ENCODE assay signal across 19 cellular contexts in the genomic region with DNA sequence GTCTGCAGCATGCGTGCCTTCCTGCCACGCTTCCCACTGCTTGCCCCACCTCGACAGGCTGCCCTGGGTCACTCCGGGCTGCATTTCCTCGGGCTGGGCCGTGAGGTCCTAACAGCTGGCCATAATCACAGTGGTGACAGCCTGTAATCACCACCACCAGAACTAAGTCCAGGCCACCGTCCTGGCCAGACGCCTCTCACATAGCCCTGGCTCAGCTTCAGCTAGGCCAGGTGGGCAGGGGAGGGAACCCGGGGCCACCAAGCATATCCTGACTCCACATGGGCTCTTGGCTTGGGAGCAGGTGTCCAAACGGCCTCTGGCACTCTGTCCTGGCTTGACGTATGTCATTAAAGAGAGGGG.
DNase-seq lines count a peak whose midpoint lies in the region; ATAC-seq, FAIRE-seq and TF ChIP-seq lines count a peak whose summit lies in the region.
"Had no signal": no experiment of that assay in that cellular context is flagged by ENCODE, and none has a peak within 500 bp of the region (broad histone marks: within the 10 kb centered on the region; RNA-seq: fewer than 3 reads in every experiment).

No MANE protein-coding gene starts in this region.

- no peak for FAIRE-seq in kidney (lab: Jason Lieb, UNC)
- FAIRE-seq: H1 had no signal

- DNase-seq in SK-N-DZ (ENCODE audit: low spot score) = peak; percentile 8
- DNase-seq in Right ventricle myocardium superior = peak; percentile 81
- DNase-seq in kidney = peak; percentile 55
- DNase-seq in posterior vena cava (ENCODE audit: low spot score) = peak; percentile 80
- DNase-seq in D341Med (ENCODE audit: low spot score) = no peak
- DNase-seq in Caco-2 = no peak
- DNase-seq in HFFc6 = no peak
- DNase-seq: CD8-positive, alpha-beta memory T cell; DMS79; NCI-H1436; NCI-H1930; NCI-H226; NCI-H524; PC-9 had no signal

- POLR2A ChIA-PET in Caco-2 (lab: Charles Lee) = no interaction called here

- BruUV-seq in Caco-2 (replicated peaks; lab: Mats Ljungman, UMichigan) = no TSS peak

- no peak overlapping the region for H3K4me3 ChIP-seq in kidney (ENCODE audit: low read length in 2 of 2)
- no peak overlapping the region for H3K4me3 ChIP-seq in Caco-2 (ENCODE audit: low read depth, low read length)
- H3K4me3 ChIP-seq: BLaER1 treated with 17β-estradiol and CSF1 and Interleukin-3, amounts not matched to agents 10 nM and 100 nM; PC-9; SJCRH30 had no signal

- H3K4me3 Mint-ChIP-seq in Caco-2 (ENCODE audit: unreplicated experiment) (no peak overlapping the region), HFFc6 (no peak overlapping the region)
- H3K4me3 Mint-ChIP-seq: CD8-positive, alpha-beta memory T cell had no signal

- no peak overlapping the region for H3K27ac ChIP-seq in kidney (ENCODE audit: low read depth in 2 of 2, low read length in 2 of 2)
- H3K27ac ChIP-seq: BLaER1 treated with 17β-estradiol and CSF1 and Interleukin-3, amounts not matched to agents 10 nM and 100 nM; PC-9; RWPE1; SJCRH30 had no signal

- TF ChIP-seq CTCF in kidney (IDR thresholded peaks at IDR 0.05; ENCODE audit: borderline replicate concordance, extremely low read depth, insufficient read depth) (no peak), Caco-2 (IDR thresholded peaks at IDR 0.05; ENCODE audit: insufficient read depth in 1 of 2, low read depth in 1 of 2, low read length in 1 of 2, severe bottlenecking in 1 of 2, unreplicated experiment in 1 of 2) (no peak), HFFc6 (IDR thresholded peaks at IDR 0.05) (no peak)

- H3K9ac ChIP-seq in kidney (ENCODE audit: low read length in 2 of 2) = no peak overlapping the region
- H3K9ac ChIP-seq: BLaER1 treated with 17β-estradiol and CSF1 and Interleukin-3, amounts not matched to agents 10 nM and 100 nM had no signal

- H3K9me3 ChIP-seq in kidney (ENCODE audit: control insufficient read depth in 1 of 2, low read length in 2 of 2) = no peaks in the 10 kb centered on the region
- no peaks in the 10 kb centered on the region for H3K9me3 ChIP-seq in Caco-2
- H3K9me3 ChIP-seq: SJCRH30 had no signal

- CTCF ChIA-PET in Caco-2 (lab: Charles Lee) = no interaction called here

- H3K4me1 Mint-ChIP-seq in Caco-2 (ENCODE audit: low read depth, unreplicated experiment) (no peaks in the 10 kb centered on the region), HFFc6 (ENCODE audit: low read depth) (no peaks in the 10 kb centered on the region)
- H3K4me1 Mint-ChIP-seq: CD8-positive, alpha-beta memory T cell had no signal

- H3K27ac Mint-ChIP-seq in Caco-2 (ENCODE audit: unreplicated experiment) (no peak overlapping the region), HFFc6 (no peak overlapping the region)
- H3K27ac Mint-ChIP-seq: CD8-positive, alpha-beta memory T cell had no signal

- intact Hi-C loops in Right ventricle myocardium superior (cut with DNase I) = no loop called here
- intact Hi-C loops in kidney (cut with DNase I) = no loop called here
- intact Hi-C loops in posterior vena cava (cut with DNase I) = no loop called here
- intact Hi-C loops in Caco-2 (cut with micrococcal nuclease; ENCODE audit: unreplicated experiment) = no loop called here

- peaks cover 0 to 4% of the 10 kb centered on the region in 2 donors for H3K4me1 ChIP-seq in kidney (ENCODE audit: control insufficient read depth in 1 of 2, insufficient read depth in 1 of 2, low read depth in 1 of 2, low read length in 2 of 2)
- H3K4me1 ChIP-seq in Caco-2 = no peaks in the 10 kb centered on the region
- H3K4me1 ChIP-seq: BLaER1 treated with 17β-estradiol and CSF1 and Interleukin-3, amounts not matched to agents 10 nM and 100 nM had no signal

- H3K36me3 Mint-ChIP-seq in Caco-2 (ENCODE audit: insufficient read depth, unreplicated experiment) (no peaks in the 10 kb centered on the region), HFFc6 (ENCODE audit: low read depth) (no peaks in the 10 kb centered on the region)
- H3K36me3 Mint-ChIP-seq: CD8-positive, alpha-beta memory T cell had no signal

- ATAC-seq in Right ventricle myocardium superior (ENCODE audit: poor library complexity) = peak; percentile 89
- ATAC-seq in esophagus mucosa = no peak

- no peaks in the 10 kb centered on the region for H3K27me3 Mint-ChIP-seq in Caco-2 (ENCODE audit: insufficient read depth, unreplicated experiment)
- H3K27me3 Mint-ChIP-seq in HFFc6 (ENCODE audit: insufficient read depth) = peaks cover 4% of the 10 kb centered on the region; the same call in 1 of the 2 replicates

- H3K9me3 Mint-ChIP-seq in Caco-2 (ENCODE audit: unreplicated experiment) = no peaks in the 10 kb centered on the region
- H3K9me3 Mint-ChIP-seq in HFFc6 = peaks cover 27% of the 10 kb centered on the region

- no peaks in the 10 kb centered on the region for H3K27me3 ChIP-seq in Caco-2 (replicated peaks; ENCODE audit: control insufficient read depth, insufficient read depth, low read length)
- H3K27me3 ChIP-seq: BLaER1 treated with 17β-estradiol and CSF1 and Interleukin-3, amounts not matched to agents 10 nM and 100 nM; SJCRH30 had no signal

- H3K36me3 ChIP-seq in kidney (ENCODE audit: control insufficient read depth in 1 of 2, insufficient read depth in 2 of 2, low read length in 2 of 2) = peaks cover 0 to 5% of the 10 kb centered on the region in 2 donors
- H3K36me3 ChIP-seq in Caco-2 (ENCODE audit: control insufficient read depth, insufficient read depth, low read length) = no peaks in the 10 kb centered on the region
- H3K36me3 ChIP-seq: BLaER1 treated with 17β-estradiol and CSF1 and Interleukin-3, amounts not matched to agents 10 nM and 100 nM; SJCRH30 had no signal

Comparison
In these comparisons a context has a peak if more than half of its experiments do, and no peak if none do; other contexts are left out.
1. DNase-seq: peak in SK-N-DZ (single experiment), Right ventricle myocardium superior (single experiment), kidney (single experiment) and posterior vena cava (single experiment); none in D341Med (single experiment), Caco-2 (0 of 2) and HFFc6 (single experiment).